In genomic region chr6:18154507-18155272, GRCh38 we compare ENCODE assay signal across 1 cellular context.
A peak's percentile ranks its signal among the peaks of the same experiment; 100 is the strongest.
TF ChIP-seq lines count a peak whose summit lies in the region.

Gene TPMT (minus strand): TSS chr6:18155077. CDS start chr6:18149127, 5,950 bp downstream.

TF ChIP-seq in K562, 482 proteins besides CTCF, POLR2A, EP300 and RAD21 (continued from another document and continues in another):
- TF ChIP-seq NKRF (IDR thresholded peaks at IDR 0.05; ENCODE audit: borderline replicate concordance) (peak; percentile 92), KLF13 (tag; IDR thresholded peaks at IDR 0.05; ENCODE audit: borderline replicate concordance, low read depth) (no peak), SRSF7 (optimal IDR thresholded peaks at IDR 0.05; ENCODE audit: low read depth, low read length) (no peak), PHB2 (IDR thresholded peaks at IDR 0.05; ENCODE audit: low read depth) (peak; percentile 54; the same call in 1 of the 2 replicates), EGR1 (conservative IDR thresholded peaks at IDR 0.05) (peak; percentile 99), CBX8 (IDR thresholded peaks at IDR 0.05; ENCODE audit: borderline replicate concordance, extremely low read depth, low read depth, low read length, poor library complexity, severe bottlenecking) (no peak), CBX2 (IDR thresholded peaks at IDR 0.05; ENCODE audit: insufficient read depth, low read length, poor library complexity, severe bottlenecking) (no peak), SAP30 (IDR thresholded peaks at IDR 0.05; ENCODE audit: borderline replicate concordance, insufficient read depth, low read depth, low read length, poor library complexity, severe bottlenecking) (peak; percentile 87), KAT8 (IDR thresholded peaks at IDR 0.05; ENCODE audit: low read depth) (no peak), ZBTB49 (CRISPR knock-in tag; IDR thresholded peaks at IDR 0.05; ENCODE audit: borderline replicate concordance) (no peak), ZFP30 (CRISPR knock-in tag; IDR thresholded peaks at IDR 0.05; ENCODE audit: borderline replicate concordance) (no peak), RBM39 (optimal IDR thresholded peaks at IDR 0.05; ENCODE audit: low read depth, low read length) (no peak), HLTF (IDR thresholded peaks at IDR 0.05) (peak; percentile 87; the same call in 1 of the 2 replicates), CREBBP (IDR thresholded peaks at IDR 0.05; ENCODE audit: low read depth, low read length) (no peak), SMARCC2 (IDR thresholded peaks at IDR 0.05; ENCODE audit: low read depth) (peak; percentile 61; the same call in 1 of the 2 replicates), HEY1 (CRISPR knock-in tag; IDR thresholded peaks at IDR 0.05; ENCODE audit: borderline replicate concordance) (no peak), DMBX1 (CRISPR knock-in tag; IDR thresholded peaks at IDR 0.05; ENCODE audit: borderline replicate concordance) (no peak), ZNF133 (CRISPR knock-in tag; IDR thresholded peaks at IDR 0.05) (no peak), DDX20 (tag; IDR thresholded peaks at IDR 0.05; ENCODE audit: low read depth) (no peak), HSF4 (CRISPR knock-in tag; IDR thresholded peaks at IDR 0.05; ENCODE audit: borderline replicate concordance) (no peak), FOSL1 (tag; conservative IDR thresholded peaks at IDR 0.05) (no peak), HNRNPK (IDR thresholded peaks at IDR 0.05; ENCODE audit: low read depth, low read length, poor library complexity, severe bottlenecking) (no peak), ARNT (IDR thresholded peaks at IDR 0.05) (peak in 1 of 2 experiments; percentile 59; a peak in 1 of 4 replicates), ZNF764 (CRISPR knock-in tag; IDR thresholded peaks at IDR 0.05; ENCODE audit: low read depth) (no peak), PURB (CRISPR knock-in tag; IDR thresholded peaks at IDR 0.05; ENCODE audit: low read depth) (no peak), PATZ1 (CRISPR knock-in tag; IDR thresholded peaks at IDR 0.05; ENCODE audit: borderline replicate concordance) (peak; percentile 75; the same call in 1 of the 2 replicates), BRD9 (IDR thresholded peaks at IDR 0.05; ENCODE audit: low read depth, partially characterized antibody) (peak; percentile 64), NFRKB (IDR thresholded peaks at IDR 0.05; ENCODE audit: low read depth) (peak; percentile 80), ZNF586 (CRISPR knock-in tag; conservative IDR thresholded peaks at IDR 0.05) (no peak), ZNF263 (CRISPR knock-in tag; IDR thresholded peaks at IDR 0.05; ENCODE audit: borderline replicate concordance) (0 out of 2 replicates have a peak, but pooled peaks have one; percentile 51), POLR2AphosphoS5 (IDR thresholded peaks at IDR 0.05; ENCODE audit: control insufficient read depth, insufficient read depth, low read depth, low read length) (peak; percentile 64), TARDBP (IDR thresholded peaks at IDR 0.05) (no peak), NFIC (IDR thresholded peaks at IDR 0.05) (0 out of 2 replicates have a peak, but pooled peaks have one; percentile 8), NR2C1 (IDR thresholded peaks at IDR 0.05) (no peak), NR2C1 (tag; IDR thresholded peaks at IDR 0.05) (no peak), ZNF347 (CRISPR knock-in tag; IDR thresholded peaks at IDR 0.05; ENCODE audit: low read depth) (no peak), GMEB1 (CRISPR knock-in tag; IDR thresholded peaks at IDR 0.05) (no peak), ERF (CRISPR knock-in tag; IDR thresholded peaks at IDR 0.05) (no peak)
- TF ChIP-seq, protein P1, sequence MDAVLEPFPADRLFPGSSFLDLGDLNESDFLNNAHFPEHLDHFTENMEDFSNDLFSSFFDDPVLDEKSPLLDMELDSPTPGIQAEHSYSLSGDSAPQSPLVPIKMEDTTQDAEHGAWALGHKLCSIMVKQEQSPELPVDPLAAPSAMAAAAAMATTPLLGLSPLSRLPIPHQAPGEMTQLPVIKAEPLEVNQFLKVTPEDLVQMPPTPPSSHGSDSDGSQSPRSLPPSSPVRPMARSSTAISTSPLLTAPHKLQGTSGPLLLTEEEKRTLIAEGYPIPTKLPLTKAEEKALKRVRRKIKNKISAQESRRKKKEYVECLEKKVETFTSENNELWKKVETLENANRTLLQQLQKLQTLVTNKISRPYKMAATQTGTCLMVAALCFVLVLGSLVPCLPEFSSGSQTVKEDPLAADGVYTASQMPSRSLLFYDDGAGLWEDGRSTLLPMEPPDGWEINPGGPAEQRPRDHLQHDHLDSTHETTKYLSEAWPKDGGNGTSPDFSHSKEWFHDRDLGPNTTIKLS (IDR thresholded peaks at IDR 0.05; ENCODE audit: borderline replicate concordance, low read depth), result no peak
- TF ChIP-seq, protein P2, sequence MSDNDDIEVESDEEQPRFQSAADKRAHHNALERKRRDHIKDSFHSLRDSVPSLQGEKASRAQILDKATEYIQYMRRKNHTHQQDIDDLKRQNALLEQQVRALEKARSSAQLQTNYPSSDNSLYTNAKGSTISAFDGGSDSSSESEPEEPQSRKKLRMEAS (CRISPR knock-in tag; IDR thresholded peaks at IDR 0.05), result no peak
- TF ChIP-seq, protein P3, sequence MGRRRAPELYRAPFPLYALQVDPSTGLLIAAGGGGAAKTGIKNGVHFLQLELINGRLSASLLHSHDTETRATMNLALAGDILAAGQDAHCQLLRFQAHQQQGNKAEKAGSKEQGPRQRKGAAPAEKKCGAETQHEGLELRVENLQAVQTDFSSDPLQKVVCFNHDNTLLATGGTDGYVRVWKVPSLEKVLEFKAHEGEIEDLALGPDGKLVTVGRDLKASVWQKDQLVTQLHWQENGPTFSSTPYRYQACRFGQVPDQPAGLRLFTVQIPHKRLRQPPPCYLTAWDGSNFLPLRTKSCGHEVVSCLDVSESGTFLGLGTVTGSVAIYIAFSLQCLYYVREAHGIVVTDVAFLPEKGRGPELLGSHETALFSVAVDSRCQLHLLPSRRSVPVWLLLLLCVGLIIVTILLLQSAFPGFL (CRISPR knock-in tag; IDR thresholded peaks at IDR 0.05), result no peak
- TF ChIP-seq, protein P4, sequence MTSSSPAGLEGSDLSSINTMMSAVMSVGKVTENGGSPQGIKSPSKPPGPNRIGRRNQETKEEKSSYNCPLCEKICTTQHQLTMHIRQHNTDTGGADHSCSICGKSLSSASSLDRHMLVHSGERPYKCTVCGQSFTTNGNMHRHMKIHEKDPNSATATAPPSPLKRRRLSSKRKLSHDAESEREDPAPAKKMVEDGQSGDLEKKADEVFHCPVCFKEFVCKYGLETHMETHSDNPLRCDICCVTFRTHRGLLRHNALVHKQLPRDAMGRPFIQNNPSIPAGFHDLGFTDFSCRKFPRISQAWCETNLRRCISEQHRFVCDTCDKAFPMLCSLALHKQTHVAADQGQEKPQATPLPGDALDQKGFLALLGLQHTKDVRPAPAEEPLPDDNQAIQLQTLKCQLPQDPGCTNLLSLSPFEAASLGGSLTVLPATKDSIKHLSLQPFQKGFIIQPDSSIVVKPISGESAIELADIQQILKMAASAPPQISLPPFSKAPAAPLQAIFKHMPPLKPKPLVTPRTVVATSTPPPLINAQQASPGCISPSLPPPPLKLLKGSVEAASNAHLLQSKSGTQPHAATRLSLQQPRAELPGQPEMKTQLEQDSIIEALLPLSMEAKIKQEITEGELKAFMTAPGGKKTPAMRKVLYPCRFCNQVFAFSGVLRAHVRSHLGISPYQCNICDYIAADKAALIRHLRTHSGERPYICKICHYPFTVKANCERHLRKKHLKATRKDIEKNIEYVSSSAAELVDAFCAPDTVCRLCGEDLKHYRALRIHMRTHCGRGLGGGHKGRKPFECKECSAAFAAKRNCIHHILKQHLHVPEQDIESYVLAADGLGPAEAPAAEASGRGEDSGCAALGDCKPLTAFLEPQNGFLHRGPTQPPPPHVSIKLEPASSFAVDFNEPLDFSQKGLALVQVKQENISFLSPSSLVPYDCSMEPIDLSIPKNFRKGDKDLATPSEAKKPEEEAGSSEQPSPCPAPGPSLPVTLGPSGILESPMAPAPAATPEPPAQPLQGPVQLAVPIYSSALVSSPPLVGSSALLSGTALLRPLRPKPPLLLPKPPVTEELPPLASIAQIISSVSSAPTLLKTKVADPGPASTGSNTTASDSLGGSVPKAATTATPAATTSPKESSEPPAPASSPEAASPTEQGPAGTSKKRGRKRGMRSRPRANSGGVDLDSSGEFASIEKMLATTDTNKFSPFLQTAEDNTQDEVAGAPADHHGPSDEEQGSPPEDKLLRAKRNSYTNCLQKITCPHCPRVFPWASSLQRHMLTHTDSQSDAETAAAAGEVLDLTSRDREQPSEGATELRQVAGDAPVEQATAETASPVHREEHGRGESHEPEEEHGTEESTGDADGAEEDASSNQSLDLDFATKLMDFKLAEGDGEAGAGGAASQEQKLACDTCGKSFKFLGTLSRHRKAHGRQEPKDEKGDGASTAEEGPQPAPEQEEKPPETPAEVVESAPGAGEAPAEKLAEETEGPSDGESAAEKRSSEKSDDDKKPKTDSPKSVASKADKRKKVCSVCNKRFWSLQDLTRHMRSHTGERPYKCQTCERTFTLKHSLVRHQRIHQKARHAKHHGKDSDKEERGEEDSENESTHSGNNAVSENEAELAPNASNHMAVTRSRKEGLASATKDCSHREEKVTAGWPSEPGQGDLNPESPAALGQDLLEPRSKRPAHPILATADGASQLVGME (CRISPR knock-in tag; IDR thresholded peaks at IDR 0.05), result no peak
- TF ChIP-seq, protein P5, sequence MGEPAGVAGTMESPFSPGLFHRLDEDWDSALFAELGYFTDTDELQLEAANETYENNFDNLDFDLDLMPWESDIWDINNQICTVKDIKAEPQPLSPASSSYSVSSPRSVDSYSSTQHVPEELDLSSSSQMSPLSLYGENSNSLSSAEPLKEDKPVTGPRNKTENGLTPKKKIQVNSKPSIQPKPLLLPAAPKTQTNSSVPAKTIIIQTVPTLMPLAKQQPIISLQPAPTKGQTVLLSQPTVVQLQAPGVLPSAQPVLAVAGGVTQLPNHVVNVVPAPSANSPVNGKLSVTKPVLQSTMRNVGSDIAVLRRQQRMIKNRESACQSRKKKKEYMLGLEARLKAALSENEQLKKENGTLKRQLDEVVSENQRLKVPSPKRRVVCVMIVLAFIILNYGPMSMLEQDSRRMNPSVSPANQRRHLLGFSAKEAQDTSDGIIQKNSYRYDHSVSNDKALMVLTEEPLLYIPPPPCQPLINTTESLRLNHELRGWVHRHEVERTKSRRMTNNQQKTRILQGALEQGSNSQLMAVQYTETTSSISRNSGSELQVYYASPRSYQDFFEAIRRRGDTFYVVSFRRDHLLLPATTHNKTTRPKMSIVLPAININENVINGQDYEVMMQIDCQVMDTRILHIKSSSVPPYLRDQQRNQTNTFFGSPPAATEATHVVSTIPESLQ (CRISPR knock-in tag; IDR thresholded peaks at IDR 0.05), result no peak
